1 cellular context compared by ENCODE assay signal in genomic region chr10:84820121-84820520, GRCh38.
TF ChIP-seq lines count a peak whose summit lies in the region.

No MANE protein-coding gene starts in this region.

TF ChIP-seq in GM12878, 131 proteins besides CTCF, POLR2A, EP300 and RAD21 (continued from another document):
- no peak for TF ChIP-seq HSF1 (IDR thresholded peaks at IDR 0.05; ENCODE audit: low read depth, low read length)
- TF ChIP-seq TBL1XR1 (IDR thresholded peaks at IDR 0.05; ENCODE audit: low read depth, low read length): no peak
- no peak for TF ChIP-seq CREM (IDR thresholded peaks at IDR 0.05; ENCODE audit: low read depth)
- TF ChIP-seq CUX1 (IDR thresholded peaks at IDR 0.05; ENCODE audit: insufficient replicate concordance, low read depth, low read length): no peak
- TF ChIP-seq IKZF2 (IDR thresholded peaks at IDR 0.05): no peak
- no peak for TF ChIP-seq ZNF687 (IDR thresholded peaks at IDR 0.05)
- no peak for TF ChIP-seq KAT2A (conservative IDR thresholded peaks at IDR 0.05; ENCODE audit: control insufficient read depth, low read depth, low read length)
- TF ChIP-seq IRF4 (IDR thresholded peaks at IDR 0.05; ENCODE audit: low read depth, low read length): no peak
- no peak for TF ChIP-seq ZNF622 (IDR thresholded peaks at IDR 0.05)
- TF ChIP-seq GATAD2B (conservative IDR thresholded peaks at IDR 0.05; ENCODE audit: low read depth): no peak
- no peak for TF ChIP-seq MEF2A (IDR thresholded peaks at IDR 0.05; ENCODE audit: insufficient read depth, low read depth, low read length)
- TF ChIP-seq ZNF274 (IDR thresholded peaks at IDR 0.05; ENCODE audit: insufficient read depth, insufficient read length): no peak
- TF ChIP-seq PAX5 (IDR thresholded peaks at IDR 0.05; ENCODE audit: borderline replicate concordance, low read depth, low read length): no peak
- TF ChIP-seq MTA2 (IDR thresholded peaks at IDR 0.05; ENCODE audit: low read depth): no peak
- no peak for TF ChIP-seq ZNF592 (IDR thresholded peaks at IDR 0.05)
- no peak for TF ChIP-seq ZBTB40 (IDR thresholded peaks at IDR 0.05; ENCODE audit: borderline replicate concordance)
- TF ChIP-seq FOXM1 (IDR thresholded peaks at IDR 0.05; ENCODE audit: low read depth, low read length): no peak
